ENCODE assay signal across 9 cellular contexts in genomic region chr2:20594957-20595356, GRCh38. TPM values are rescaled to one million over a fixed set of nuclear protein-coding genes. Genes with fewer than 3 reads are reported as not detected.
A peak's percentile ranks its signal among the peaks of the same experiment; 100 is the strongest.
DNase-seq lines count a peak whose midpoint lies in the region; ATAC-seq and TF ChIP-seq lines count a peak whose summit lies in the region.
"Had no signal": no experiment of that assay in that cellular context is flagged by ENCODE, and none has a peak within 500 bp of the region (broad histone marks: within the 10 kb centered on the region; RNA-seq: fewer than 3 reads in every experiment).

No MANE protein-coding gene starts in this region.

- peaks cover 22 to 87% (median 49%) of the 10 kb centered on the region in 3 donors for H3K4me1 ChIP-seq in esophagus squamous epithelium
- peaks cover 52% of the 10 kb centered on the region for H3K4me1 ChIP-seq in smooth muscle cell (ENCODE audit: low read depth)

- TF ChIP-seq CTCF in esophagus squamous epithelium (IDR thresholded peaks at IDR 0.05) (no peak), smooth muscle cell (IDR thresholded peaks at IDR 0.05; ENCODE audit: borderline replicate concordance, insufficient read depth, poor library complexity, severe bottlenecking) (no peak)

- H3K4me3 ChIP-seq in esophagus squamous epithelium, result no peak overlapping the region
- H3K4me3 ChIP-seq in smooth muscle cell, result no peak overlapping the region

- no peak for TF ChIP-seq POLR2A in esophagus squamous epithelium (IDR thresholded peaks at IDR 0.05)

- H3F3A ChIP-seq in smooth muscle cell (ENCODE audit: low read depth), result peaks cover 19% of the 10 kb centered on the region

- intact Hi-C loops in esophagus squamous epithelium (cut with DNase I), result no loop called here

- no peaks in the 10 kb centered on the region for H3K27me3 ChIP-seq in esophagus squamous epithelium
- no peaks in the 10 kb centered on the region for H3K27me3 ChIP-seq in smooth muscle cell (ENCODE audit: low read depth)

- peak overlapping the region; percentile 39 for H3K9ac ChIP-seq in smooth muscle cell (ENCODE audit: low read depth)

- no peaks in the 10 kb centered on the region for H4K20me1 ChIP-seq in smooth muscle cell (ENCODE audit: low read depth)

- no peaks in the 10 kb centered on the region for H3K79me2 ChIP-seq in smooth muscle cell (ENCODE audit: low read depth)

- 91 to 92% methylated on average over 4 to 8 of the region's 8 CpGs for WGBS in esophagus squamous epithelium, 2 donors
- WGBS in smooth muscle cell (ENCODE audit: low lambda C conversion rate), result 73% methylated on average over 8 of the region's 8 CpGs

- no peak overlapping the region for H2AFZ ChIP-seq in smooth muscle cell (ENCODE audit: low read depth)

- no peaks in the 10 kb centered on the region for H3K36me3 ChIP-seq in esophagus squamous epithelium
- no peaks in the 10 kb centered on the region for H3K36me3 ChIP-seq in smooth muscle cell (ENCODE audit: low read depth)

- no peaks in the 10 kb centered on the region for H3K9me3 ChIP-seq in esophagus squamous epithelium
- no peaks in the 10 kb centered on the region for H3K9me3 ChIP-seq in smooth muscle cell (replicated peaks; ENCODE audit: low read depth)

- ATAC-seq in GM19023 (IDR thresholded peaks at IDR 0.05; ENCODE audit: unreplicated experiment), result peak; percentile 1
- peak; percentile 1 for ATAC-seq in HG03457 (IDR thresholded peaks at IDR 0.05; ENCODE audit: unreplicated experiment)
- no peak for ATAC-seq in GM21381 (IDR thresholded peaks at IDR 0.05; ENCODE audit: unreplicated experiment)
- no peak for ATAC-seq in GM18858 (IDR thresholded peaks at IDR 0.05; ENCODE audit: unreplicated experiment)

- peak overlapping the region in 3 of 4 donors; percentile 63 to 85 (median 80) for H3K27ac ChIP-seq in esophagus squamous epithelium
- H3K27ac ChIP-seq in smooth muscle cell (ENCODE audit: low read depth), result peak overlapping the region; percentile 98

- peak overlapping the region; percentile 63 for H3K4me2 ChIP-seq in smooth muscle cell

- DNase-seq in esophagus squamous epithelium (lab: John Stamatoyannopoulos, UW) (no peak), smooth muscle cell (lab: John Stamatoyannopoulos, UW; ENCODE audit: unreplicated experiment) (no peak), NOMO-1 (lab: John Stamatoyannopoulos, UW; ENCODE audit: unreplicated experiment in 2 of 2) (no peak)
- no peak for DNase-seq in stimulated activated CD4-positive, alpha-beta T cell treated with anti-CD3 and anti-CD28 coated beads, Interleukin-4, amount 100 ng/mL, for 1 hour
- DNase-seq: activated T-cell treated with anti-CD3 and anti-CD28 coated beads, Interleukin-2, amount 50 U/mL, for 48 hours had no signal

RNA-seq across cellular contexts. Expression of gene HS1BP3, which starts 55.9 kb away (rescaled TPM):
- total RNA-seq in esophagus squamous epithelium (10 to 100 TPM in 3 of 4 donors, 1 to 10 TPM in 1; 7.9 to 22.1 (median 16.9) TPM), smooth muscle cell (9.3 and 12.7 TPM in 2 replicates)
- 20.1 and 20.4 TPM in 2 replicates for polyA plus RNA-seq in smooth muscle cell

Comparison
In these comparisons a context has a peak if more than half of its experiments do, and no peak if none do; other contexts are left out.
1. ATAC-seq: peak in GM19023 (single experiment) and HG03457 (single experiment); none in GM21381 (single experiment) and GM18858 (single experiment).